22 cellular contexts compared by ENCODE assay signal in genomic region chr7:124413029-124413428, GRCh38.
"Had no signal": no experiment of that assay in that cellular context is flagged by ENCODE, and none has a peak within 500 bp of the region (broad histone marks: within the 10 kb centered on the region; RNA-seq: fewer than 3 reads in every experiment).

No MANE protein-coding gene starts in this region.

- H3K4me1 Mint-ChIP-seq: stimulated activated naive B cell treated with anti-CD40 and anti-IgM and Interleukin-4, amounts not matched to agents 10 μg/mL and 1 μg/mL and 100 μg/mL, for 72 hours had no signal

- H3K4me3 ChIP-seq: gastrocnemius medialis, lung, upper lobe of left lung had no signal

- H3K36me3 ChIP-seq: adrenal gland, gastrocnemius medialis, thoracic aorta, upper lobe of left lung, WERI-Rb-1 had no signal

- H3K27ac Mint-ChIP-seq: activated naive CD4-positive, alpha-beta T cell treated with anti-CD3 and anti-CD28 coated beads, Interleukin-2, amount 50 U/mL, for 72 hours; nephron; stimulated activated naive B cell treated with anti-CD40 and anti-IgM and Interleukin-4, amounts not matched to agents 10 μg/mL and 1 μg/mL and 100 μg/mL, for 72 hours had no signal

- H3K27ac ChIP-seq: adrenal gland, gastrocnemius medialis, thoracic aorta, upper lobe of left lung, WERI-Rb-1 had no signal

- ATAC-seq: activated naive CD4-positive, alpha-beta T cell treated with anti-CD3 and anti-CD28 coated beads, Interleukin-2, amount 50 U/mL, for 72 hours; gastrocnemius medialis; left lobe of liver; stimulated activated naive B cell treated with anti-CD40 and anti-IgM and Interleukin-4, amounts not matched to agents 10 μg/mL and 1 μg/mL and 100 μg/mL, for 72 hours had no signal

- H3K36me3 Mint-ChIP-seq: activated naive CD4-positive, alpha-beta T cell treated with anti-CD3 and anti-CD28 coated beads, Interleukin-2, amount 50 U/mL, for 72 hours; stimulated activated naive B cell treated with anti-CD40 and anti-IgM and Interleukin-4, amounts not matched to agents 10 μg/mL and 1 μg/mL and 100 μg/mL, for 72 hours had no signal

- H3K27me3 Mint-ChIP-seq: stimulated activated naive B cell treated with anti-CD40 and anti-IgM and Interleukin-4, amounts not matched to agents 10 μg/mL and 1 μg/mL and 100 μg/mL, for 72 hours had no signal

- H3K4me3 Mint-ChIP-seq: nephron; stimulated activated naive B cell treated with anti-CD40 and anti-IgM and Interleukin-4, amounts not matched to agents 10 μg/mL and 1 μg/mL and 100 μg/mL, for 72 hours had no signal

- H3K4me1 ChIP-seq: adrenal gland, gastrocnemius medialis, upper lobe of left lung had no signal

- H3K27me3 ChIP-seq: adrenal gland, gastrocnemius medialis, upper lobe of left lung had no signal

- H3K9me3 ChIP-seq: adrenal gland, gastrocnemius medialis, thoracic aorta, upper lobe of left lung had no signal

- H3K9me3 Mint-ChIP-seq: nephron had no signal

- FAIRE-seq: bronchial epithelial cell, kidney had no signal

- DNase-seq: activated CD4-positive, alpha-beta T cell treated with anti-CD3 and anti-CD28 coated beads for 1 hour; activated CD8-positive, alpha-beta memory T cell treated with anti-CD3 and anti-CD28 coated beads for 24 hours; activated CD8-positive, alpha-beta memory T cell treated with anti-CD3 and anti-CD28 coated beads, Interleukin-2, amount 50 U/mL, for 48 hours; activated gamma-delta T cell; activated T-cell treated with anti-CD3 and anti-CD28 coated beads, Interleukin-2, amount 50 U/mL, for 48 hours; adrenal gland; effector CD4-positive, alpha-beta T cell; gastrocnemius medialis; head of caudate nucleus; kidney; nucleus accumbens; posterior cingulate gyrus; retina; stimulated activated naive B cell treated with anti-CD40 and anti-IgM and Interleukin-4, amounts not matched to agents 10 μg/mL and 1 μg/mL and 100 μg/mL, for 72 hours; upper lobe of left lung; WERI-Rb-1 had no signal
